ENCODE assay signal across 26 cellular contexts in genomic region chr5:172624083-172624995, GRCh38.
"Had no signal": no experiment of that assay in that cellular context is flagged by ENCODE, and none has a peak within 500 bp of the region (broad histone marks: within the 10 kb centered on the region; RNA-seq: fewer than 3 reads in every experiment).

No MANE protein-coding gene starts in this region.

- H3K4me3 Mint-ChIP-seq: activated naive CD4-positive, alpha-beta T cell treated with anti-CD3 and anti-CD28 coated beads for 36 hours; activated naive CD8-positive, alpha-beta T cell treated with anti-CD3 and anti-CD28 coated beads, Interleukin-2, amount 10 ng/mL, durations not matched to agents 7 days and 5 days; activated T-cell treated with anti-CD3 and anti-CD28 coated beads, Interleukin-2, amount 50 U/mL, for 24 hours; activated T-helper 17 cell treated with anti-CD3 and anti-CD28 coated beads, Interleukin-2, amount 50 U/mL, for 72 hours; natural killer cell; T-cell; T-helper 2 cell treated with Interferon-gamma antibody and Interleukin-4, amounts not matched to agents 5 μg/mL and 100 μg/mL, for 36 hours; type B pancreatic cell; WTC11 had no signal

- H3K27me3 Mint-ChIP-seq: activated T-cell treated with anti-CD3 and anti-CD28 coated beads, Interleukin-2, amount 50 U/mL, for 24 hours had no signal

- H3K27me3 ChIP-seq: heart right ventricle, pancreas, sigmoid colon, vagina had no signal

- H3K36me3 Mint-ChIP-seq: activated naive CD8-positive, alpha-beta T cell treated with anti-CD3 and anti-CD28 coated beads, Interleukin-2, amount 10 ng/mL, durations not matched to agents 7 days and 5 days; natural killer cell; T-cell; type B pancreatic cell; WTC11 had no signal

- ATAC-seq: activated T-helper 17 cell treated with anti-CD3 and anti-CD28 coated beads, Interleukin-2, amount 50 U/mL, for 72 hours; left lobe of liver; natural killer cell; T-cell; WTC11 had no signal

- H3K9me3 Mint-ChIP-seq: activated naive CD4-positive, alpha-beta T cell treated with anti-CD3 and anti-CD28 coated beads for 36 hours; activated naive CD8-positive, alpha-beta T cell treated with anti-CD3 and anti-CD28 coated beads, Interleukin-2, amount 10 ng/mL, durations not matched to agents 7 days and 5 days; activated T-cell treated with anti-CD3 and anti-CD28 coated beads, Interleukin-2, amount 50 U/mL, for 24 hours; activated T-helper 17 cell treated with anti-CD3 and anti-CD28 coated beads, Interleukin-2, amount 50 U/mL, for 72 hours; natural killer cell; T-cell; T-helper 2 cell treated with Interferon-gamma antibody and Interleukin-4, amounts not matched to agents 5 μg/mL and 100 μg/mL, for 36 hours; type B pancreatic cell had no signal

- H3K27ac ChIP-seq: coronary artery, pancreas, sigmoid colon, thoracic aorta, vagina had no signal

- DNase-seq: activated CD4-positive, alpha-beta T cell treated with anti-CD3 and anti-CD28 coated beads, Interleukin-2, amount 50 U/mL, for 4 hours; activated CD8-positive, alpha-beta memory T cell treated with anti-CD3 and anti-CD28 coated beads for 24 hours; activated CD8-positive, alpha-beta memory T cell treated with anti-CD3 and anti-CD28 coated beads, Interleukin-2, amount 50 U/mL, for 4 hours; activated naive CD4-positive, alpha-beta T cell treated with anti-CD3 and anti-CD28 coated beads for 36 hours; activated naive CD8-positive, alpha-beta T cell treated with anti-CD3 and anti-CD28 coated beads, Interleukin-2, amount 10 ng/mL, durations not matched to agents 7 days and 5 days; activated T-cell treated with anti-CD3 and anti-CD28 coated beads, Interleukin-2, amount 50 U/mL, for 24 hours; amniotic stem cell; cerebellar nuclear complex; heart right ventricle; mammary epithelial cell; midbrain; natural killer cell; stimulated activated CD4-positive, alpha-beta T cell treated with anti-CD3 and anti-CD28 coated beads, Interleukin-2, amount 100 ng/mL, for 48 hours; stimulated activated naive CD4-positive, alpha-beta T cell treated with Interleukin-2 at 50 U/mL for 16 hours; T-cell had no signal

- H3K27ac Mint-ChIP-seq: activated naive CD4-positive, alpha-beta T cell treated with anti-CD3 and anti-CD28 coated beads for 36 hours; activated naive CD8-positive, alpha-beta T cell treated with anti-CD3 and anti-CD28 coated beads, Interleukin-2, amount 10 ng/mL, durations not matched to agents 7 days and 5 days; activated T-cell treated with anti-CD3 and anti-CD28 coated beads, Interleukin-2, amount 50 U/mL, for 24 hours; activated T-helper 17 cell treated with anti-CD3 and anti-CD28 coated beads, Interleukin-2, amount 50 U/mL, for 72 hours; natural killer cell; T-cell; T-helper 2 cell treated with Interferon-gamma antibody and Interleukin-4, amounts not matched to agents 5 μg/mL and 100 μg/mL, for 36 hours; type B pancreatic cell; WTC11 had no signal

- H3K4me2 ChIP-seq: smooth muscle cell had no signal

- H3K4me1 Mint-ChIP-seq: activated naive CD8-positive, alpha-beta T cell treated with anti-CD3 and anti-CD28 coated beads, Interleukin-2, amount 10 ng/mL, durations not matched to agents 7 days and 5 days; activated T-helper 17 cell treated with anti-CD3 and anti-CD28 coated beads, Interleukin-2, amount 50 U/mL, for 72 hours; natural killer cell; T-cell had no signal

- H3K9me3 ChIP-seq: heart right ventricle, pancreas, sigmoid colon, thoracic aorta, vagina had no signal

- H3K4me3 ChIP-seq: coronary artery, heart right ventricle, pancreas, sigmoid colon, smooth muscle cell, thoracic aorta, vagina had no signal

- H3K4me1 ChIP-seq: pancreas, sigmoid colon, vagina had no signal

- H3K36me3 ChIP-seq: heart right ventricle, pancreas, sigmoid colon, thoracic aorta, vagina had no signal
